23 cellular contexts compared by ENCODE assay signal in the genomic region with DNA sequence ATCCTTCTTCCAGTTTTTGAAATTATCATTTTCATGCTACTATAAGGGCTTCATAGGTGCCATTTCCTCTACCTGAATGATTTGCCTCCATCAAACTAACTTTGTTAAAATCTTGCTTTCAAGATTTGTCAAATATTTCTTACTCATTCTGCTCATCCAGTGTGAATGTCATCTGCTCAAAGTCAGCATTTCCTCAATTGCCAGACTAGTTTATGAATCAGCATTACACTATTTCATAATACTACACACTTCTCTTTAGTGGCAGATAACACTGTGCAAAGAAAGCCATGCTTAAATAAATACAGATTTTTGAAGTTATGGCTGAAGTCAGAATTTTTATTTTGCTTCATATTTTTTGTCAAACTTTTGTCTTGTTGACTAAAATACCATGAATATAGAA. TPM values are rescaled to one million over a fixed set of nuclear protein-coding genes. Genes with fewer than 3 reads are reported as not detected.
DNase-seq lines count a peak whose midpoint lies in the region; ATAC-seq and TF ChIP-seq lines count a peak whose summit lies in the region.
"Had no signal": no experiment of that assay in that cellular context is flagged by ENCODE, and none has a peak within 500 bp of the region (broad histone marks: within the 10 kb centered on the region; RNA-seq: fewer than 3 reads in every experiment).

No MANE protein-coding gene starts in this region.

- no TSS peak for BruUV-seq in Caco-2 (replicated peaks; lab: Mats Ljungman, UMichigan)

- CTCF ChIA-PET in Caco-2 (lab: Charles Lee) = no interaction called here

- H3K27me3 ChIP-seq in OCI-LY3 (ENCODE audit: low read depth, low read length) (no peaks in the 10 kb centered on the region), Caco-2 (replicated peaks; ENCODE audit: control insufficient read depth, insufficient read depth, low read length) (no peaks in the 10 kb centered on the region)
- H3K27me3 ChIP-seq: gastrocnemius medialis, vagina had no signal

- peaks cover 7% of the 10 kb centered on the region for H3K36me3 ChIP-seq in OCI-LY3 (replicated peaks; ENCODE audit: low read depth, low read length)
- no peaks in the 10 kb centered on the region for H3K36me3 ChIP-seq in Caco-2 (ENCODE audit: control insufficient read depth, insufficient read depth, low read length)
- H3K36me3 ChIP-seq: gastrocnemius medialis, vagina had no signal

- TF ChIP-seq CTCF in OCI-LY3 (IDR thresholded peaks at IDR 0.05; ENCODE audit: low read depth, low read length) = no peak
- no peak for TF ChIP-seq CTCF in epithelial cell of esophagus (IDR thresholded peaks at IDR 0.05; ENCODE audit: insufficient read depth, low read depth, low read length, missing control alignments)
- no peak for TF ChIP-seq CTCF in Caco-2 (IDR thresholded peaks at IDR 0.05; ENCODE audit: insufficient read depth in 1 of 2, low read depth in 1 of 2, low read length in 1 of 2, severe bottlenecking in 1 of 2, unreplicated experiment in 1 of 2)

- H3K9me3 ChIP-seq in OCI-LY3 (ENCODE audit: insufficient read depth, low read length) = no peaks in the 10 kb centered on the region
- H3K9me3 ChIP-seq in Caco-2 = no peaks in the 10 kb centered on the region
- H3K9me3 ChIP-seq: vagina had no signal

- H3K79me2 ChIP-seq in OCI-LY3 (ENCODE audit: low read length) = no peaks in the 10 kb centered on the region

- no peak overlapping the region for H3K27ac Mint-ChIP-seq in stimulated activated effector memory CD8-positive, alpha-beta T cell treated with anti-CD3 and anti-CD28 coated beads, Interleukin-12 subunit alpha, Interleukin-12 subunit beta, amount 100 ng/mL, for 72 hours
- no peak overlapping the region for H3K27ac Mint-ChIP-seq in Caco-2 (ENCODE audit: unreplicated experiment)
- H3K27ac Mint-ChIP-seq: activated CD8-positive, alpha-beta T cell treated with anti-CD3 and anti-CD28 coated beads, Interleukin-2, amount 10 ng/mL, durations not matched to agents 7 days and 5 days; CD8-positive, alpha-beta memory T cell; immature natural killer cell had no signal

- peak overlapping the region; percentile 88 for H3K27ac ChIP-seq in OCI-LY3 (ENCODE audit: low read length)
- H3K27ac ChIP-seq: gastrocnemius medialis, vagina had no signal

- H3K4me1 Mint-ChIP-seq in stimulated activated effector memory CD8-positive, alpha-beta T cell treated with anti-CD3 and anti-CD28 coated beads, Interleukin-12 subunit alpha, Interleukin-12 subunit beta, amount 100 ng/mL, for 72 hours = no peaks in the 10 kb centered on the region
- H3K4me1 Mint-ChIP-seq in Caco-2 (ENCODE audit: low read depth, unreplicated experiment) = no peaks in the 10 kb centered on the region
- H3K4me1 Mint-ChIP-seq: CD8-positive, alpha-beta memory T cell had no signal

- peaks cover 45% of the 10 kb centered on the region for H3K4me1 ChIP-seq in OCI-LY3 (ENCODE audit: low read length)
- H3K4me1 ChIP-seq in Caco-2 = peaks cover 10% of the 10 kb centered on the region; the same call in 1 of the 2 replicates
- H3K4me1 ChIP-seq: gastrocnemius medialis, vagina had no signal

- H2AFZ ChIP-seq in OCI-LY3 (ENCODE audit: low read depth, low read length) = no peak overlapping the region

- H3K9me3 Mint-ChIP-seq in stimulated activated effector memory CD8-positive, alpha-beta T cell treated with anti-CD3 and anti-CD28 coated beads, Interleukin-12 subunit alpha, Interleukin-12 subunit beta, amount 100 ng/mL, for 72 hours = no peaks in the 10 kb centered on the region
- H3K9me3 Mint-ChIP-seq in Caco-2 (ENCODE audit: unreplicated experiment) = peaks cover 10% of the 10 kb centered on the region
- H3K9me3 Mint-ChIP-seq: immature natural killer cell had no signal

- H4K20me1 ChIP-seq in OCI-LY3 (ENCODE audit: insufficient read depth, low read length) = no peaks in the 10 kb centered on the region

- peak overlapping the region; percentile 58 for H3K4me2 ChIP-seq in OCI-LY3 (ENCODE audit: low read length)

- H3K9ac ChIP-seq in OCI-LY3 (ENCODE audit: low read length) = peak overlapping the region; percentile 35; the same call in 1 of the 2 replicates

- 0 out of 2 replicates have a peak overlapping the region, but pooled peaks have one; percentile 18 for H3K4me3 ChIP-seq in OCI-LY3 (ENCODE audit: low read length)
- no peak overlapping the region for H3K4me3 ChIP-seq in epithelial cell of esophagus (ENCODE audit: low read length)
- H3K4me3 ChIP-seq in Caco-2 (ENCODE audit: low read depth, low read length) = no peak overlapping the region
- H3K4me3 ChIP-seq: gastrocnemius medialis, K562, vagina had no signal

- peak; percentile 41 to 67 for ATAC-seq in activated CD4-positive, CD25-positive, alpha-beta regulatory T cell treated with anti-CD3 and anti-CD28 coated beads, Interleukin-2, amount 50 U/mL, for 24 hours
- ATAC-seq in stimulated activated effector memory CD8-positive, alpha-beta T cell treated with anti-CD3 and anti-CD28 coated beads, Interleukin-12 subunit alpha, Interleukin-12 subunit beta, amount 100 ng/mL, for 72 hours = peak; percentile 79
- no peak for ATAC-seq in HG03571 (IDR thresholded peaks at IDR 0.05; ENCODE audit: unreplicated experiment)
- ATAC-seq: activated CD8-positive, alpha-beta T cell treated with anti-CD3 and anti-CD28 coated beads, Interleukin-2, amount 10 ng/mL, durations not matched to agents 7 days and 5 days; gastrocnemius medialis; K562; Right ventricle myocardium inferior; stimulated activated naive CD8-positive, alpha-beta T cell treated with anti-CD3 and anti-CD28 coated beads, Interleukin-15, Interleukin-2, amounts not matched to agents 100 U/mL and 50 U/mL, for 24 hours had no signal

- intact Hi-C loops in Caco-2 (cut with micrococcal nuclease; ENCODE audit: unreplicated experiment) = no loop called here

- no peak for DNase-seq in activated CD4-positive, CD25-positive, alpha-beta regulatory T cell treated with anti-CD3 and anti-CD28 coated beads, Interleukin-2, amount 50 U/mL, for 72 hours
- peak; percentile 80 for DNase-seq in epithelial cell of esophagus (ENCODE audit: low read depth)
- DNase-seq in stimulated activated effector memory CD8-positive, alpha-beta T cell treated with anti-CD3 and anti-CD28 coated beads, Interleukin-12 subunit alpha, Interleukin-12 subunit beta, amount 100 ng/mL, for 72 hours (ENCODE audit: low spot score in 2 of 2) = no peak
- DNase-seq in stimulated activated CD4-positive, alpha-beta T cell treated with anti-CD3 and anti-CD28 coated beads, Interleukin-4, amount 100 ng/mL, for 1 hour = no peak
- no peak for DNase-seq in Caco-2
- DNase-seq: activated CD8-positive, alpha-beta T cell treated with anti-CD3 and anti-CD28 coated beads, Interleukin-2, amount 10 ng/mL, durations not matched to agents 7 days and 5 days; activated effector memory CD4-positive, alpha-beta T cell treated with anti-CD3 and anti-CD28 coated beads, Interleukin-2, amount 50 U/mL, for 16 hours; aorta; CD8-positive, alpha-beta memory T cell; gastrocnemius medialis; immature natural killer cell; midbrain; NCI-H1694 treated with DMSO at 0.1 percent for 48 hours; NCI-H526 treated with DMSO at 0.1 percent for 48 hours; occipital lobe; stimulated activated naive CD8-positive, alpha-beta T cell treated with anti-CD3 and anti-CD28 coated beads, Interleukin-15, Interleukin-2, amounts not matched to agents 100 U/mL and 50 U/mL, for 24 hours had no signal

- H3K36me3 Mint-ChIP-seq in stimulated activated effector memory CD8-positive, alpha-beta T cell treated with anti-CD3 and anti-CD28 coated beads, Interleukin-12 subunit alpha, Interleukin-12 subunit beta, amount 100 ng/mL, for 72 hours = no peaks in the 10 kb centered on the region
- H3K36me3 Mint-ChIP-seq in Caco-2 (ENCODE audit: insufficient read depth, unreplicated experiment) = no peaks in the 10 kb centered on the region
- H3K36me3 Mint-ChIP-seq: CD8-positive, alpha-beta memory T cell; immature natural killer cell had no signal

- POLR2A ChIA-PET in Caco-2 (lab: Charles Lee) = no interaction called here

- H3K4me3 Mint-ChIP-seq in stimulated activated effector memory CD8-positive, alpha-beta T cell treated with anti-CD3 and anti-CD28 coated beads, Interleukin-12 subunit alpha, Interleukin-12 subunit beta, amount 100 ng/mL, for 72 hours = no peak overlapping the region
- H3K4me3 Mint-ChIP-seq in Caco-2 (ENCODE audit: unreplicated experiment) = no peak overlapping the region
- H3K4me3 Mint-ChIP-seq: activated CD8-positive, alpha-beta T cell treated with anti-CD3 and anti-CD28 coated beads, Interleukin-2, amount 10 ng/mL, durations not matched to agents 7 days and 5 days; CD8-positive, alpha-beta memory T cell; immature natural killer cell had no signal

- H3K27me3 Mint-ChIP-seq in Caco-2 (ENCODE audit: insufficient read depth, unreplicated experiment) = peaks cover 10% of the 10 kb centered on the region

RNA-seq across cellular contexts. Expression of a gene that starts 21.3 kb away (rescaled TPM):
- not detected in 2 replicates for total RNA-seq in Caco-2 (2022)
- total RNA-seq: A172; activated CD8-positive, alpha-beta T cell treated with anti-CD3 and anti-CD28 coated beads, Interleukin-2, amount 10 ng/mL, durations not matched to agents 7 days and 5 days; aorta; CD8-positive, alpha-beta memory T cell; K562; occipital lobe; Right ventricle myocardium inferior; vagina had no signal

RNA-seq across cellular contexts. Expression of a gene that starts 56.4 kb away (rescaled TPM):
- total RNA-seq in Caco-2 (2022) = not detected in 2 replicates
- total RNA-seq: activated CD8-positive, alpha-beta T cell treated with anti-CD3 and anti-CD28 coated beads, Interleukin-2, amount 10 ng/mL, durations not matched to agents 7 days and 5 days; K562; Right ventricle myocardium inferior; vagina had no signal

RNA-seq across cellular contexts. Expression of a gene that starts 59.9 kb away (rescaled TPM):
- total RNA-seq in Caco-2 (2022) = 5.7 and 6.7 TPM in 2 replicates
